9 cellular contexts compared by ENCODE assay signal in the genomic region with DNA sequence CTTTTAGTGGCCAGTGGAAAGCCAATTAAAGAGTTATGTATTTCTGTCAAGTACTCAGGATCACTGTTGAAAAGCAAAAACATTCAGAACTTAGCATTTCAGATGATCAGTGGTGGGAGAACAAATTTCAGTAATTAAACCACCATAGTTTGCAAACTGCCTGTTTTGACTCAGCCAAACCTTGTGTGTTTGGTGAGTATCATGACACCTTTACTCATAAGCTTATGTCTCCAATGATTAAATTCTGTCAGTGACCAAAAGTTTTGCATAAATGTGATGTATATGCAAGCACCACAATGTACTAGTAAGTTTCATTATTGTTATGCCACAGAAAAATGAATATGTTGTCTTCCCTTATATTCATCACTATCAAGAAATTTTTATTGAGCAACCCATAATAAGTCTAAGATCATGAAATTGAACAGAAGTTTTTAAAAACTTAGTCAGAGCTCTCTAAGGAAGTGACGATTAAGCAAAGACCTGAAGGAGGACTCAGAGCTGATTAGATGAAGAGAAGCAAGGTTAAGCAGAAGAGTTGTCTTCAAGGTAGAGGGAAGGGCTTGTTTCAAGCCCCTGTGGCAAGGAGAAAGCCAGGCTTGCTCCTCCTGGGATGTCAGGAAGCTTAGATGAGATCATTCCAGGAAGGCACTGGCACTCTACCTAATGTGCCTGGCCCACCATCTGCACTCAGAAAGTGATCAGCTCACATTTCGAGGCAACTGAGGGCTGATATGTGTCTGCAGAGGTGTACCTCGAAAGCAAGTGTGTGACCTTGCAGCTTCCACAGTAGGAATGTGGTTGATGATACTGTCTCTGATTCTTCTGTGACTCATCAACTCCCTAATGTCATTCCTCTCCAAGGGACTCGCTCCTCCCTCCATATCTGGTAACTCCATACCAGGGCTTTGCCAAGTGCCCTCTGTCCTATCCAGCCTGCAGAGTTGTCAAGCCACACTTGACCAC. TPM values are rescaled to one million over a fixed set of nuclear protein-coding genes. Genes with fewer than 3 reads are reported as not detected.
DNase-seq lines count a peak whose midpoint lies in the region; ATAC-seq, FAIRE-seq and TF ChIP-seq lines count a peak whose summit lies in the region.
"Had no signal": no experiment of that assay in that cellular context is flagged by ENCODE, and none has a peak within 500 bp of the region (broad histone marks: within the 10 kb centered on the region; RNA-seq: fewer than 3 reads in every experiment).

No MANE protein-coding gene starts in this region.

- TF ChIP-seq EP300 in HepG2 (IDR thresholded peaks at IDR 0.05; ENCODE audit: low read depth in 2 of 2, low read length in 2 of 2) (no peak), HepG2 (CRISPR knock-in tag; IDR thresholded peaks at IDR 0.05; ENCODE audit: borderline replicate concordance) (no peak)

- no peaks in the 10 kb centered on the region for H3K27me3 ChIP-seq in HepG2 (ENCODE audit: control insufficient read depth in 1 of 2, insufficient read depth in 2 of 2, low read length in 2 of 2)

- no peak overlapping the region for H3K9ac ChIP-seq in HepG2 (ENCODE audit: insufficient read depth, low read depth, low read length)

- H3K79me2 ChIP-seq in HepG2 (ENCODE audit: insufficient read depth, low read length) = no peaks in the 10 kb centered on the region

- peak in 1 of 2 experiments; percentile 34; a peak in 1 of 4 replicates for TF ChIP-seq POLR2A in HepG2 (IDR thresholded peaks at IDR 0.05; ENCODE audit: insufficient read depth in 1 of 2, low read depth in 2 of 2, low read length in 2 of 2)

- intact Hi-C loops in HepG2 (cut with micrococcal nuclease; ENCODE audit: unreplicated experiment) = no loop called here

- no peak overlapping the region for H3K27ac Mint-ChIP-seq in activated CD4-positive, alpha-beta T cell treated with anti-CD3 and anti-CD28 coated beads, Interleukin-2, amount 10 ng/mL, durations not matched to agents 7 days and 5 days

- peaks cover 29% of the 10 kb centered on the region for H3K36me3 Mint-ChIP-seq in activated CD4-positive, alpha-beta T cell treated with anti-CD3 and anti-CD28 coated beads, Interleukin-2, amount 10 ng/mL, durations not matched to agents 7 days and 5 days (ENCODE audit: low read depth)

- peak; percentile 88 to 90 for ATAC-seq in activated CD4-positive, CD25-positive, alpha-beta regulatory T cell treated with anti-CD3 and anti-CD28 coated beads, Interleukin-2, amount 50 U/mL, for 24 hours
- peak; percentile 86 for ATAC-seq in HG02642 (IDR thresholded peaks at IDR 0.05; ENCODE audit: poor library complexity, unreplicated experiment)
- peak; percentile 29 for ATAC-seq in HepG2

- CTCF ChIA-PET in HepG2 (lab: Yijun Ruan, JAX; ENCODE audit: low intra/inter-chr PET ratio, low total read pairs) = no interaction called here
- CTCF ChIA-PET in activated CD4-positive, alpha-beta T cell treated with anti-CD3 and anti-CD28 coated beads, Interleukin-2, amount 10 ng/mL, durations not matched to agents 7 days and 5 days (lab: Charles Lee) = interaction anchor here (0.6 to 2.4 kb wide), 10 partner anchors 9 to 116 kb away, joined by 3 to 8 read pairs (median 4); no protein-coding TSS in a partner anchor

- no peak overlapping the region for H2AFZ ChIP-seq in HepG2 (ENCODE audit: low read length)

- H3K4me3 Mint-ChIP-seq in activated CD4-positive, alpha-beta T cell treated with anti-CD3 and anti-CD28 coated beads, Interleukin-2, amount 10 ng/mL, durations not matched to agents 7 days and 5 days = no peak overlapping the region

- H3K4me3 ChIP-seq in HepG2 (replicated peaks in 1 of 3; ENCODE audit: insufficient read depth in 1 of 3, low read depth in 2 of 3, low read length in 3 of 3) = no peak overlapping the region

- no peaks in the 10 kb centered on the region for H3K27me3 Mint-ChIP-seq in activated CD4-positive, alpha-beta T cell treated with anti-CD3 and anti-CD28 coated beads, Interleukin-2, amount 10 ng/mL, durations not matched to agents 7 days and 5 days

- no peak for FAIRE-seq in HepG2 (lab: Jason Lieb, UNC)

- no peak overlapping the region for H3K4me2 ChIP-seq in HepG2 (ENCODE audit: low read depth, low read length)

- no peak overlapping the region for H3K27ac ChIP-seq in HepG2 (ENCODE audit: extremely low read length, insufficient read depth, low read length)
- H3K27ac ChIP-seq: 22Rv1 had no signal

- in situ Hi-C loops in HepG2 (cut with HindIII; ENCODE audit: extremely low pct_ligation_motif_present, low pct_unique_long_range_greater_than_20kb) = no loop called here

- H3K4me1 Mint-ChIP-seq in activated CD4-positive, alpha-beta T cell treated with anti-CD3 and anti-CD28 coated beads, Interleukin-2, amount 10 ng/mL, durations not matched to agents 7 days and 5 days = peaks cover 28% of the 10 kb centered on the region

- POLR2A ChIA-PET in HepG2 (lab: Yijun Ruan, JAX) = interaction anchor here (1.3 kb wide), 1 partner anchor 149 kb away, joined by 3 read pairs; a partner anchor contains a TSS
- POLR2A ChIA-PET in activated CD4-positive, alpha-beta T cell treated with anti-CD3 and anti-CD28 coated beads, Interleukin-2, amount 10 ng/mL, durations not matched to agents 7 days and 5 days (lab: Charles Lee) = interaction anchor here (0.7 kb wide), 1 partner anchor 146 kb away, joined by 3 read pairs; no protein-coding TSS in a partner anchor

- TSS peak; percentile 2 for BruUV-seq in HepG2 (replicated peaks; lab: Mats Ljungman, UMichigan)

- no peaks in the 10 kb centered on the region for H3K9me3 Mint-ChIP-seq in activated CD4-positive, alpha-beta T cell treated with anti-CD3 and anti-CD28 coated beads, Interleukin-2, amount 10 ng/mL, durations not matched to agents 7 days and 5 days

- DNase-seq in activated CD4-positive, CD25-positive, alpha-beta regulatory T cell (lab: John Stamatoyannopoulos, UW) = no peak
- DNase-seq in RKO (ENCODE audit: low spot score) = peak; percentile 31
- DNase-seq in HepG2 (ENCODE audit: low spot score) = peak; percentile 15
- DNase-seq in effector CD8-positive, alpha-beta T cell (lab: John Stamatoyannopoulos, UW) = no peak
- no peak for DNase-seq in dedifferentiated amniotic fluid mesenchymal stem cell (ENCODE audit: extremely low spot score)
- no peak for DNase-seq in activated CD4-positive, alpha-beta T cell treated with anti-CD3 and anti-CD28 coated beads, Interleukin-2, amount 10 ng/mL, durations not matched to agents 7 days and 5 days

- H3K9me3 ChIP-seq in HepG2 (ENCODE audit: low read length) = no peaks in the 10 kb centered on the region

- no peaks in the 10 kb centered on the region for H4K20me1 ChIP-seq in HepG2 (ENCODE audit: insufficient read depth, low read length)

- H3K36me3 ChIP-seq in HepG2 (replicated peaks in 1 of 2; ENCODE audit: control insufficient read depth in 1 of 2, insufficient read depth in 2 of 2, low read length in 2 of 2) = peaks cover 41 to 89% of the 10 kb centered on the region in 2 experiments

- no peak for TF ChIP-seq RAD21 in HepG2 (CRISPR knock-in tag; IDR thresholded peaks at IDR 0.05)

- TF ChIP-seq CTCF in HepG2 (CRISPR knock-in tag; IDR thresholded peaks at IDR 0.05) = no peak

- H3K4me1 ChIP-seq in HepG2 (ENCODE audit: insufficient read depth, low read length) = no peaks in the 10 kb centered on the region

- WGBS in HepG2 (ENCODE audit: low lambda C conversion rate) = 95% methylated on average over 4 of the region's 4 CpGs

TF ChIP-seq in HepG2, 621 proteins besides CTCF, POLR2A, EP300 and RAD21:
- TF ChIP-seq RBM22 (optimal IDR thresholded peaks at IDR 0.05; ENCODE audit: low read length) (peak; percentile 56), CREB1 (IDR thresholded peaks at IDR 0.05) (peak; percentile 27), CREB1 (CRISPR knock-in tag; IDR thresholded peaks at IDR 0.05) (no peak), ZNF570 (CRISPR knock-in tag; IDR thresholded peaks at IDR 0.05; ENCODE audit: borderline replicate concordance) (no peak)

RNA-seq across cellular contexts. Expression of a gene that starts 54.7 kb away (rescaled TPM):
- total RNA-seq in HepG2 (2016; rRNA removed; fragmentation: Illumina TruSeq; extraction: Trizol) = 7.0 and 7.1 TPM in 2 replicates
- total RNA-seq in HepG2 (2016; cell fraction: cytosol; rRNA removed; fragmentation: Illumina TruSeq; extraction: Trizol; ENCODE audit: low read depth) = 1.9 and 2.4 TPM in 2 replicates
- 6.3 and 7.3 TPM in 2 replicates for total RNA-seq in HepG2 (2016; cell fraction: insoluble cytoplasmic fraction; rRNA removed; fragmentation: Illumina TruSeq; extraction: Trizol)
- total RNA-seq in HepG2 (2016; cell fraction: membrane; rRNA removed; fragmentation: Illumina TruSeq; extraction: Trizol) = 7.3 and 8.3 TPM in 2 replicates
- 3.6 and 4.2 TPM in 2 replicates for total RNA-seq in HepG2 (2016; cell fraction: nucleus; rRNA removed; fragmentation: Illumina TruSeq; extraction: Trizol)
- polyA plus RNA-seq in HepG2 (2011; rRNA removed) = 2.2 and 2.5 TPM in 2 replicates
- polyA plus RNA-seq in HepG2 (2011; cell fraction: cytosol; rRNA removed) = 1.6 and 2.3 TPM in 2 replicates
- 3.2 and 4.3 TPM in 2 replicates for polyA plus RNA-seq in HepG2 (2011; cell fraction: nucleus; rRNA removed)
- 2.8 and 4.9 TPM in 2 replicates for polyA plus RNA-seq in HepG2 (2012)
- 2.4 and 3.1 TPM in 2 replicates for polyA plus RNA-seq in HepG2 (2016; cell fraction: cytosol; fragmentation: Illumina TruSeq; extraction: Trizol; ENCODE audit: low read depth)
- 5.9 and 8.3 TPM in 2 replicates for polyA plus RNA-seq in HepG2 (2016; cell fraction: insoluble cytoplasmic fraction; fragmentation: Illumina TruSeq; extraction: Trizol; ENCODE audit: low read depth)
- 5.6 TPM in 2 replicates for polyA plus RNA-seq in HepG2 (2016; cell fraction: membrane; fragmentation: Illumina TruSeq; extraction: Trizol; ENCODE audit: low read depth)
- 5.0 and 6.2 TPM in 2 replicates for polyA plus RNA-seq in HepG2 (2016; cell fraction: nucleus; fragmentation: Illumina TruSeq; extraction: Trizol; ENCODE audit: insufficient read depth, low read depth)
- 0.42 and 0.86 TPM in 2 replicates for polyA minus RNA-seq in HepG2 (2011; rRNA and poly(A)+ RNA removed; ENCODE audit: low replicate concordance)
- 2.0 and 2.1 TPM in 2 replicates for polyA minus RNA-seq in HepG2 (2011; cell fraction: cytosol; rRNA and poly(A)+ RNA removed)
- polyA minus RNA-seq in HepG2 (2011; cell fraction: nucleus; rRNA and poly(A)+ RNA removed) = 4.0 and 4.1 TPM in 2 replicates
- 10 to 100 TPM; 20.4 to 20.5 TPM for total RNA-seq in activated CD4-positive, alpha-beta T cell treated with anti-CD3 and anti-CD28 coated beads, Interleukin-2, amount 10 ng/mL, durations not matched to agents 7 days and 5 days

Comparison
In these comparisons a context has a peak if more than half of its experiments do, and no peak if none do; other contexts are left out.
1. ATAC-seq: peak in every context shown above with its lines; median percentile 89 in activated CD4-positive, CD25-positive, alpha-beta regulatory T cell treated with anti-CD3 and anti-CD28 coated beads, Interleukin-2, amount 50 U/mL, for 24 hours; 86 in HG02642; 29 in HepG2.
2. DNase-seq: peak in RKO (single experiment) and HepG2 (single experiment); none in activated CD4-positive, CD25-positive, alpha-beta regulatory T cell (0 of 4), effector CD8-positive, alpha-beta T cell (single experiment), dedifferentiated amniotic fluid mesenchymal stem cell (single experiment) and activated CD4-positive, alpha-beta T cell treated with anti-CD3 and anti-CD28 coated beads, Interleukin-2, amount 10 ng/mL, durations not matched to agents 7 days and 5 days (single experiment).